Comparison of ENCODE assay signal across 1 cellular context in the genomic region with DNA sequence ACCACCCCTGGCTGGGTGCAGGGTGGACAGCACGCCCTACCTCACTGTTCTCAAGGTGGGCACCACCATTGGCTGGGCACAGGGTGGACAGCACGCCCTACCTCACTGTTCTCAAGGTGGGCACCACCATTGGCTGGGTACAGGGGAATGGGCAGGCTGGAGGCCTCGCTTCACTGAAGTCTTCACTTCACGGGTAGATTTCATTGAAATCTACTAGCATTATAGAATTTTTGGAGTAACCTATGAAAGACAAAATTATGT.
TF ChIP-seq lines count a peak whose summit lies in the region.

No MANE protein-coding gene starts in this region.

TF ChIP-seq in HepG2, 621 proteins besides CTCF, POLR2A, EP300 and RAD21:
- 0 out of 2 replicates have a peak, but pooled peaks have one; percentile 19 for TF ChIP-seq HNRNPL (IDR thresholded peaks at IDR 0.05; ENCODE audit: low read depth, low read length)
